14 cellular contexts compared by ENCODE assay signal in the genomic region with DNA sequence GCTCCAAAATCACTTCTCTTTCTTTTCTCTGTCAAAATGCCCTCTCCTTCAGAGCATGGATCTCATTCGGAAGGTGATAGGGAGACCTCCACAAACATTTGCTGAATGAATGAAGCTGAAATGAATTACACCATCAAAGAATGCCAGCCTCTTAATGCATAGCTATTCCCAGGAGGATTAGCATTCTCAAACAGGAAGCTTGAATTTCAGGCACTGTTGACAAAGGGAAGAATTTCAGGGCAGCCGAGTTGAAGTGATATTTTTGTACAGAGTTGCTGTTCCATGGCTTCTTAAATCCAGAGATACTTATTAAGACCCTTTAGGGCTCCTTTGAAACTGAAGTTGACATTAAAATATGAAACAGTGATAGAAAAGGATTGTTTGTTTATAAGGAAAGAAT. TPM values are rescaled to one million over a fixed set of nuclear protein-coding genes. Genes with fewer than 3 reads are reported as not detected.
DNase-seq lines count a peak whose midpoint lies in the region; ATAC-seq and TF ChIP-seq lines count a peak whose summit lies in the region.
"Had no signal": no experiment of that assay in that cellular context is flagged by ENCODE, and none has a peak within 500 bp of the region (broad histone marks: within the 10 kb centered on the region; RNA-seq: fewer than 3 reads in every experiment).

No MANE protein-coding gene starts in this region.

- DNase-seq in GM23338 (ENCODE audit: low spot score), result peak; percentile 61
- DNase-seq in SK-N-MC (ENCODE audit: low read depth, low spot score), result peak; percentile 90
- peak; percentile 32 to 73 for DNase-seq in foreskin fibroblast
- DNase-seq in KBM-7, result no peak
- DNase-seq in activated CD8-positive, alpha-beta memory T cell treated with anti-CD3 and anti-CD28 coated beads, Interleukin-2, amount 10 ng/mL, durations not matched to agents 7 days and 5 days, result no peak
- DNase-seq in colonic mucosa, result no peak
- DNase-seq: activated naive CD8-positive, alpha-beta T cell treated with anti-CD3 and anti-CD28 coated beads for 36 hours; NCI-H446; sigmoid colon had no signal

- H3K27me3 Mint-ChIP-seq in GM23338 (ENCODE audit: insufficient read depth, low read depth, poor library complexity), result peaks cover 2% of the 10 kb centered on the region
- peaks cover 6% of the 10 kb centered on the region for H3K27me3 Mint-ChIP-seq in activated CD8-positive, alpha-beta memory T cell treated with anti-CD3 and anti-CD28 coated beads, Interleukin-2, amount 10 ng/mL, durations not matched to agents 7 days and 5 days
- H3K27me3 Mint-ChIP-seq: activated naive CD8-positive, alpha-beta T cell treated with anti-CD3 and anti-CD28 coated beads for 36 hours had no signal

- H4K20me1 ChIP-seq in GM23338 (replicated peaks; ENCODE audit: insufficient read depth), result no peaks in the 10 kb centered on the region

- ATAC-seq in GM23338, result no peak
- no peak for ATAC-seq in HG03039 (IDR thresholded peaks at IDR 0.05; ENCODE audit: unreplicated experiment)
- no peak for ATAC-seq in activated CD8-positive, alpha-beta memory T cell treated with anti-CD3 and anti-CD28 coated beads, Interleukin-2, amount 10 ng/mL, durations not matched to agents 7 days and 5 days
- ATAC-seq: gastroesophageal sphincter had no signal

- TF ChIP-seq CTCF in GM23338 (conservative IDR thresholded peaks at IDR 0.05; ENCODE audit: low read depth in 2 of 2) (no peak), foreskin fibroblast (IDR thresholded peaks at IDR 0.05; ENCODE audit: low read depth, low read length) (no peak), colonic mucosa (IDR thresholded peaks at IDR 0.05) (no peak)

- intact Hi-C loops in colonic mucosa (cut with DNase I), result no loop called here

- CTCF ChIA-PET in activated CD8-positive, alpha-beta memory T cell treated with anti-CD3 and anti-CD28 coated beads, Interleukin-2, amount 10 ng/mL, durations not matched to agents 7 days and 5 days (lab: Charles Lee), result interaction anchor here (1.1 to 2.7 kb wide), 4 partner anchors 13 to 88 kb away, joined by 3 to 6 read pairs (median 5); no protein-coding TSS in a partner anchor

- H3K4me3 Mint-ChIP-seq in GM23338, result no peak overlapping the region; the same call in 2 of the 3 replicates
- H3K4me3 Mint-ChIP-seq in activated CD8-positive, alpha-beta memory T cell treated with anti-CD3 and anti-CD28 coated beads, Interleukin-2, amount 10 ng/mL, durations not matched to agents 7 days and 5 days, result no peak overlapping the region
- H3K4me3 Mint-ChIP-seq: activated naive CD8-positive, alpha-beta T cell treated with anti-CD3 and anti-CD28 coated beads for 36 hours had no signal

- H3K27ac Mint-ChIP-seq in GM23338, result peak overlapping the region; percentile 75; the same call in 1 of the 2 replicates
- no peak overlapping the region for H3K27ac Mint-ChIP-seq in activated CD8-positive, alpha-beta memory T cell treated with anti-CD3 and anti-CD28 coated beads, Interleukin-2, amount 10 ng/mL, durations not matched to agents 7 days and 5 days
- H3K27ac Mint-ChIP-seq: activated naive CD8-positive, alpha-beta T cell treated with anti-CD3 and anti-CD28 coated beads for 36 hours had no signal

- H3K36me3 ChIP-seq in ACC112 (ENCODE audit: insufficient read depth, low read length) (peaks cover 2% of the 10 kb centered on the region; the same call in 1 of the 2 replicates), GM23338 (ENCODE audit: insufficient read depth) (no peaks in the 10 kb centered on the region), SK-N-MC (ENCODE audit: insufficient read depth, low read length) (no peaks in the 10 kb centered on the region), colonic mucosa (no peaks in the 10 kb centered on the region)

- in situ Hi-C loops in KBM-7 (cut with MboI; ENCODE audit: low pct_unique_long_range_greater_than_20kb, low sequenced_read_pairs), result no loop called here

- H2AFZ ChIP-seq in ACC112 (ENCODE audit: low read length, unreplicated experiment) (no peak overlapping the region), GM23338 (no peak overlapping the region)

- H3K9ac ChIP-seq in SK-N-MC (ENCODE audit: insufficient read length) (peak overlapping the region; percentile 65), colonic mucosa (ENCODE audit: low read depth in 2 of 2, low read length in 2 of 2) (no peak overlapping the region)

- no peaks in the 10 kb centered on the region for H3F3A ChIP-seq in GM23338 (replicated peaks; ENCODE audit: low read depth)

- peak overlapping the region; percentile 59 for H3K27ac ChIP-seq in ACC112 (ENCODE audit: low read depth, low read length)
- no peak overlapping the region for H3K27ac ChIP-seq in GM23338 (ENCODE audit: low read depth)
- peak overlapping the region; percentile 87 for H3K27ac ChIP-seq in SK-N-MC
- no peak overlapping the region for H3K27ac ChIP-seq in colonic mucosa
- H3K27ac ChIP-seq: coronary artery, gastroesophageal sphincter, sigmoid colon had no signal

- no peaks in the 10 kb centered on the region for H3K9me2 ChIP-seq in GM23338 (ENCODE audit: insufficient read depth)

- peaks cover 16% of the 10 kb centered on the region for H3K4me1 Mint-ChIP-seq in GM23338
- H3K4me1 Mint-ChIP-seq in activated CD8-positive, alpha-beta memory T cell treated with anti-CD3 and anti-CD28 coated beads, Interleukin-2, amount 10 ng/mL, durations not matched to agents 7 days and 5 days, result peaks cover 2% of the 10 kb centered on the region

- H3K27me3 ChIP-seq in ACC112 (ENCODE audit: insufficient read depth, low read length) (no peaks in the 10 kb centered on the region), GM23338 (ENCODE audit: insufficient read depth) (no peaks in the 10 kb centered on the region), colonic mucosa (no peaks in the 10 kb centered on the region)
- H3K27me3 ChIP-seq: gastroesophageal sphincter, sigmoid colon had no signal

- H3K36me3 Mint-ChIP-seq in GM23338 (ENCODE audit: low read depth), result no peaks in the 10 kb centered on the region
- peaks cover 1% of the 10 kb centered on the region for H3K36me3 Mint-ChIP-seq in activated CD8-positive, alpha-beta memory T cell treated with anti-CD3 and anti-CD28 coated beads, Interleukin-2, amount 10 ng/mL, durations not matched to agents 7 days and 5 days
- H3K36me3 Mint-ChIP-seq: activated naive CD8-positive, alpha-beta T cell treated with anti-CD3 and anti-CD28 coated beads for 36 hours had no signal

- H3K9me3 ChIP-seq in SK-N-MC (ENCODE audit: low read depth, low read length), result no peaks in the 10 kb centered on the region
- H3K9me3 ChIP-seq in colonic mucosa, result no peaks in the 10 kb centered on the region
- H3K9me3 ChIP-seq: gastroesophageal sphincter, sigmoid colon had no signal

- H3K4me2 ChIP-seq in GM23338, result no peak overlapping the region

- H3K9me3 Mint-ChIP-seq in GM23338, result no peaks in the 10 kb centered on the region
- H3K9me3 Mint-ChIP-seq in activated CD8-positive, alpha-beta memory T cell treated with anti-CD3 and anti-CD28 coated beads, Interleukin-2, amount 10 ng/mL, durations not matched to agents 7 days and 5 days (ENCODE audit: low read depth), result no peaks in the 10 kb centered on the region
- H3K9me3 Mint-ChIP-seq: activated naive CD8-positive, alpha-beta T cell treated with anti-CD3 and anti-CD28 coated beads for 36 hours had no signal

- H3K79me2 ChIP-seq in ACC112 (ENCODE audit: control insufficient read depth, insufficient read depth, low read length, unreplicated experiment) (no peaks in the 10 kb centered on the region), GM23338 (replicated peaks; ENCODE audit: insufficient read depth) (no peaks in the 10 kb centered on the region)

- peaks cover 49% of the 10 kb centered on the region for H3K4me1 ChIP-seq in ACC112 (ENCODE audit: control insufficient read depth, insufficient read depth, low read length, unreplicated experiment)
- peaks cover 5% of the 10 kb centered on the region; the same call in 1 of the 2 replicates for H3K4me1 ChIP-seq in GM23338 (ENCODE audit: insufficient read depth)
- no peaks in the 10 kb centered on the region for H3K4me1 ChIP-seq in colonic mucosa

- H3K4me3 ChIP-seq in ACC112 (ENCODE audit: low read depth, low read length), result no peak overlapping the region
- no peak overlapping the region for H3K4me3 ChIP-seq in GM23338
- peak overlapping the region; percentile 55 for H3K4me3 ChIP-seq in SK-N-MC
- H3K4me3 ChIP-seq in foreskin fibroblast (ENCODE audit: low read depth in 1 of 2, low read length in 2 of 2), result no peak overlapping the region
- no peak overlapping the region for H3K4me3 ChIP-seq in colonic mucosa
- H3K4me3 ChIP-seq: coronary artery, gastroesophageal sphincter, sigmoid colon had no signal

TF ChIP-seq in GM23338, 12 proteins besides CTCF, POLR2A, EP300 and RAD21 (continues in another document):
- no peak for TF ChIP-seq STAT1 (IDR thresholded peaks at IDR 0.05; ENCODE audit: unreplicated experiment)
- TF ChIP-seq POLR2AphosphoS5 (IDR thresholded peaks at IDR 0.05; ENCODE audit: low read depth), result no peak
- TF ChIP-seq CREB1 (CRISPR knock-in tag; IDR thresholded peaks at IDR 0.05; ENCODE audit: low read depth), result no peak

RNA-seq across cellular contexts. Expression of gene HBEGF, which starts 18.8 kb away (rescaled TPM):
- total RNA-seq in GM23338 (2014; rRNA removed; shearing (Covaris generic)), result 2.0 and 2.9 TPM in 2 replicates
- 2.2 and 2.3 TPM in 2 replicates for polyA plus RNA-seq in GM23338 (2016; fragmentation: Nextera tagmentation; extraction: Ambion mirVana)
- total RNA-seq in activated CD8-positive, alpha-beta memory T cell treated with anti-CD3 and anti-CD28 coated beads, Interleukin-2, amount 10 ng/mL, durations not matched to agents 7 days and 5 days, result 10 to 100 TPM; 10.7 to 13.5 TPM
- 10 to 100 TPM in 1 of 2 donors, 1 to 10 TPM in 1; 4.3 to 14.6 TPM for total RNA-seq in colonic mucosa

RNA-seq across cellular contexts. Expression of gene PFDN1, which starts 24.7 kb away (rescaled TPM):
- 85.4 and 119 TPM in 2 replicates for total RNA-seq in GM23338 (2014; rRNA removed; shearing (Covaris generic))
- 256 and 279 TPM in 2 replicates for polyA plus RNA-seq in GM23338 (2016; fragmentation: Nextera tagmentation; extraction: Ambion mirVana)
- 10 to 100 TPM; 48.9 to 57.5 TPM for total RNA-seq in activated CD8-positive, alpha-beta memory T cell treated with anti-CD3 and anti-CD28 coated beads, Interleukin-2, amount 10 ng/mL, durations not matched to agents 7 days and 5 days
- total RNA-seq in colonic mucosa, result 10 to 100 TPM; 41.2 to 41.4 TPM

RNA-seq across cellular contexts. Expression of gene SLC4A9, which starts 32.4 kb away (rescaled TPM):
- 0.08 TPM in 1 of 2 replicates, not detected in the other for total RNA-seq in GM23338 (2014; rRNA removed; shearing (Covaris generic))
- 0.08 TPM in 1 of 2 replicates, not detected in the other for polyA plus RNA-seq in GM23338 (2016; fragmentation: Nextera tagmentation; extraction: Ambion mirVana)
- total RNA-seq in activated CD8-positive, alpha-beta memory T cell treated with anti-CD3 and anti-CD28 coated beads, Interleukin-2, amount 10 ng/mL, durations not matched to agents 7 days and 5 days, result under 1 TPM; 0.07 to 0.35 TPM
- total RNA-seq in colonic mucosa, result under 1 TPM in 1 of 2 donors, not detected in 1; 0.42 TPM
- total RNA-seq: activated naive CD8-positive, alpha-beta T cell treated with anti-CD3 and anti-CD28 coated beads for 36 hours; gastroesophageal sphincter; sigmoid colon had no signal
- polyA plus RNA-seq: BJ had no signal

Comparison
In these comparisons a context has a peak if more than half of its experiments do, and no peak if none do; other contexts are left out.
1. H3K27ac ChIP-seq: peak in ACC112 (single experiment) and SK-N-MC (single experiment); none in GM23338 (single experiment) and colonic mucosa (single experiment).
2. DNase-seq: peak in GM23338 (single experiment), SK-N-MC (single experiment) and foreskin fibroblast (2 of 2); none in KBM-7 (single experiment), activated CD8-positive, alpha-beta memory T cell treated with anti-CD3 and anti-CD28 coated beads, Interleukin-2, amount 10 ng/mL, durations not matched to agents 7 days and 5 days (single experiment) and colonic mucosa (single experiment).